In the genomic region with DNA sequence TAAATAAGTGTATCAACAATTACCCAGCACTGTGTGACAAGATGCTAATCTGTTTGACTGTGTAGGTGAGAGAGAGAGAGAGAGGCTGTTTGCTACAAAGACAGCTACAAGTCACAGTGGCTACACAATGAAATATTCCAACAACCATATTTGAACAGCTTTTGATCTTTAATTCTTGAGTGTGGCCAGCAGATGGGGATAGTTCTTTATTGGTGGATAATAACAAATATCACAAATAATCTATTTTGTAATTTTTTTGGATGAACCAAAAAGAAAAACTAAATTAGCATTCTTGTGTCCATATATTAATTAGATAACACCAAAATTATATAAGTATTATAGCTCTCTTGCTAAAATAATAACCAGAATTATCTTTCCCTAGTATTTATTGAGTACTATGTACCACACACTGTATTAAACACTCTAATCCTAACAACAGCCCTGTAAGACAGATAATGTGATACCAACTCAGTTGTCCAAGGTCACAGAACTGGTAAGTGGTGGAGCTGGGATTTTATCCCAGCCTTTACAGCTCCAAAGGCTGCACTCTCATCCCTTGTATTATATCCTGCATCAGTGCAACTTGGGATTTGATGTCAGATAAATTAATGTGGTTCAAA, we compare ENCODE assay signal across 8 cellular contexts.
DNase-seq lines count a peak whose midpoint lies in the region; ATAC-seq, FAIRE-seq and TF ChIP-seq lines count a peak whose summit lies in the region.

No MANE protein-coding gene starts in this region.

- H3K23ac ChIP-seq in neuronal stem cell (ENCODE audit: low read depth, low read length, poor library complexity): no peak overlapping the region

- H3K36me3 ChIP-seq in bronchial epithelial cell (ENCODE audit: control insufficient read depth, insufficient read depth, low read length): no peaks in the 10 kb centered on the region
- H3K36me3 ChIP-seq in neuronal stem cell (replicated peaks in 1 of 2; ENCODE audit: control insufficient read depth in 2 of 2, insufficient read depth in 2 of 2, low read length in 2 of 2): no peaks in the 10 kb centered on the region

- H4K91ac ChIP-seq in neuronal stem cell (ENCODE audit: low read depth, low read length, poor library complexity): no peak overlapping the region

- no peak for ATAC-seq in HG03439 (IDR thresholded peaks at IDR 0.05; ENCODE audit: unreplicated experiment)

- no peak overlapping the region for H3K4me3 ChIP-seq in bronchial epithelial cell (ENCODE audit: low read depth, low read length)
- no peak overlapping the region for H3K4me3 ChIP-seq in neuronal stem cell (ENCODE audit: low read length in 2 of 2)

- DNase-seq in DMS 273 (lab: John Stamatoyannopoulos, UW; ENCODE audit: unreplicated experiment) (peak; percentile 53), DMS 273 treated with DMSO at 0.1 percent for 48 hours (lab: John Stamatoyannopoulos, UW) (no peak), NCI-H146 (lab: John Stamatoyannopoulos, UW) (peak; percentile 58), bronchial epithelial cell (ENCODE audit: low read depth) (peak; percentile 24), neuronal stem cell (ENCODE audit: low spot score) (no peak), 8988T (no peak), C1 segment of cervical spinal cord (lab: John Stamatoyannopoulos, UW) (no peak)

- no peak overlapping the region for H2BK12ac ChIP-seq in neuronal stem cell (ENCODE audit: low read length)

- H3K27me3 ChIP-seq in bronchial epithelial cell (ENCODE audit: control insufficient read depth, insufficient read depth, low read length) (no peaks in the 10 kb centered on the region), neuronal stem cell (ENCODE audit: control insufficient read depth in 3 of 3, insufficient read depth in 3 of 3, low read depth in 1 of 3, low read length in 3 of 3) (no peaks in the 10 kb centered on the region)

- no peak overlapping the region for H2AFZ ChIP-seq in neuronal stem cell (ENCODE audit: low read length)

- H2BK120ac ChIP-seq in neuronal stem cell (ENCODE audit: low read depth, low read length): no peak overlapping the region

- TF ChIP-seq CTCF in bronchial epithelial cell (IDR thresholded peaks at IDR 0.05; ENCODE audit: insufficient read depth, low read length, severe bottlenecking): no peak

- H3K4me2 ChIP-seq in neuronal stem cell (ENCODE audit: insufficient read depth, low read length, poor library complexity, severe bottlenecking): no peak overlapping the region

- no peaks in the 10 kb centered on the region for H3K9me3 ChIP-seq in neuronal stem cell (replicated peaks in 1 of 2; ENCODE audit: control insufficient read depth in 2 of 2, insufficient read depth in 1 of 2, low read depth in 1 of 2, low read length in 2 of 2)

- peak overlapping the region; percentile 64 for H3K27ac ChIP-seq in neuronal stem cell (replicated peaks; ENCODE audit: low read length)

- H3K79me1 ChIP-seq in neuronal stem cell (ENCODE audit: low read depth, low read length): no peaks in the 10 kb centered on the region

- H3K18ac ChIP-seq in neuronal stem cell (ENCODE audit: low read length): no peak overlapping the region

- H2BK15ac ChIP-seq in neuronal stem cell (ENCODE audit: low read length): no peak overlapping the region

- no peak overlapping the region for H3K9ac ChIP-seq in neuronal stem cell (ENCODE audit: low read depth, low read length, poor library complexity)

- no peak overlapping the region for H4K8ac ChIP-seq in neuronal stem cell (ENCODE audit: low read depth, low read length)

- no peak overlapping the region for H3K14ac ChIP-seq in neuronal stem cell (ENCODE audit: low read length)

- no peak for FAIRE-seq in bronchial epithelial cell (lab: Jason Lieb, UNC)

- H3K4me1 ChIP-seq in neuronal stem cell (ENCODE audit: control insufficient read depth in 2 of 2, insufficient read depth in 1 of 2, low read depth in 1 of 2, low read length in 2 of 2): peaks cover 8 to 20% of the 10 kb centered on the region in 2 donors

- H2AK5ac ChIP-seq in neuronal stem cell (ENCODE audit: low read depth, low read length): no peak overlapping the region

- no peak overlapping the region for H2BK5ac ChIP-seq in neuronal stem cell (ENCODE audit: low read length)

- H3K4ac ChIP-seq in neuronal stem cell (ENCODE audit: low read length): no peak overlapping the region

Comparison
In these comparisons a context has a peak if more than half of its experiments do, and no peak if none do; other contexts are left out.
1. DNase-seq: peak in DMS 273 (single experiment), NCI-H146 (single experiment) and bronchial epithelial cell (single experiment); none in DMS 273 treated with DMSO at 0.1 percent for 48 hours (single experiment), neuronal stem cell (single experiment), 8988T (single experiment) and C1 segment of cervical spinal cord (0 of 14).